In the genomic region with DNA sequence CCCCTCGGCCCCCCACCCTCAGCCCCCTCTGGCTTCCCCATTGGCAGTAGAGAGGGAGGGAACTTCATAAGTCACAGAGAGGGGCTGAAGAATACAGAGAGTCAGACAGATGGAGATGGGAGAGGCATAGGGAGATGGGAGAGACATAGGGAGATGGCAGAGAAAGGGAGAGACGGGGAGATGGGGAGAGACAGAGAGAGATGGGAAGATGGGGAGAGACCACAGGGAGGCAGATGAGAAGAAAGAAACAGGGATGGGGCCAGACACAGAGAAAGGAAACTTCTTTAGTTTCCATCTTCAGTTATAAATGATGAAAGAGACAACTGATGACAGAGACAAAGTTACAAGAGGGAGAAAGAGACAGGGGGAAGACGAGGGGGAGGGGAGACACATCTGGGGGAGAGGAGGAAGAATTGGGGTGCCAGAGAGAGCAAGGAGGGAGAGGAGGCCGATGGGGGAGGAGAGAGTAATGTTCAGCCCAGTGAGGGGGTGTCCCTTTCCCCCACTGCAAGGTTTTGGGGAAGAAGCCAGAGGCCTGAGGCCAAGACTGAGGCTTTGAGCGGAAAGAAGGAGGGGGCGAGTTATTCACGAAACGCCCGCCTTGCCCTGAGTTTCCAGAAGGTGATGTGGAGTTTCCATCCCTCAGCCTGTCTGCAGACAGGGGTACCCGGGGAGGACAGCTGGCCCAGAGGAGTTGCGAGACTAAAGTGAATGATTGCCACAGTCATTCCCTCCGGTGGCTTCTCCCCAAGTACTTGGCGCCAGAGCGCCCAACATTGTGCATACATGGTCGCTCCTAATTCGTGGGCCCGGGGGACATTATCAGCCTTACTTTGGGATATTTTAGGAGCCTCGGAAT, we compare ENCODE assay signal across 8 cellular contexts. TPM values are rescaled to one million over a fixed set of nuclear protein-coding genes. Genes with fewer than 3 reads are reported as not detected.
DNase-seq lines count a peak whose midpoint lies in the region; ATAC-seq, FAIRE-seq and TF ChIP-seq lines count a peak whose summit lies in the region.

No MANE protein-coding gene starts in this region.

- WGBS in esophagus muscularis mucosa = 41% methylated on average over 12 of the region's 18 CpGs

- no peak for TF ChIP-seq CTCF in esophagus muscularis mucosa (IDR thresholded peaks at IDR 0.05)

- peak; percentile 74 for TF ChIP-seq POLR2A in GM12891 (IDR thresholded peaks at IDR 0.05; ENCODE audit: low read depth, low read length)
- no peak for TF ChIP-seq POLR2A in esophagus muscularis mucosa (IDR thresholded peaks at IDR 0.05; ENCODE audit: low read depth)

- H3K27me3 ChIP-seq in esophagus muscularis mucosa = no peaks in the 10 kb centered on the region

- H3K4me3 ChIP-seq in esophagus muscularis mucosa = peak overlapping the region; percentile 66 to 94 (median 74)

- no peaks in the 10 kb centered on the region for H3K9me3 ChIP-seq in esophagus muscularis mucosa

- peaks cover 13 to 25% (median 21%) of the 10 kb centered on the region in 4 donors for H3K4me1 ChIP-seq in esophagus muscularis mucosa

- peak overlapping the region; percentile 9 to 85 (median 52) for H3K27ac ChIP-seq in esophagus muscularis mucosa (replicated peaks in 1 of 4)

- DNase-seq in GM12891 (ENCODE audit: insufficient read length, low spot score) = no peak
- DNase-seq in esophagus muscularis mucosa (ENCODE audit: extremely low spot score) = no peak
- peak; percentile 91 for DNase-seq in stimulated activated CD4-positive, alpha-beta T cell treated with anti-CD3 and anti-CD28 coated beads, Interleukin-1b, Interleukin-23, amount 100 ng/mL, for 48 hours
- no peak for DNase-seq in nucleus accumbens (lab: John Stamatoyannopoulos, UW)
- no peak for DNase-seq in SW480 (ENCODE audit: low spot score)

- intact Hi-C loops in esophagus muscularis mucosa (cut with DNase I) = loop anchor here (10.0 kb wide), 1 partner anchor 149 kb away; a partner anchor contains a TSS

- TF ChIP-seq EP300 in esophagus muscularis mucosa (IDR thresholded peaks at IDR 0.05) = no peak

- peaks cover 31 to 35% (median 32%) of the 10 kb centered on the region in 4 donors for H3K36me3 ChIP-seq in esophagus muscularis mucosa

- no peak for FAIRE-seq in GM12891 (lab: Jason Lieb, UNC)

- peak; percentile 23 for ATAC-seq in HG03135 (IDR thresholded peaks at IDR 0.05; ENCODE audit: unreplicated experiment)
- peak; percentile 53 to 54 for ATAC-seq in activated CD4-positive, CD25-positive, alpha-beta regulatory T cell treated with anti-CD3 and anti-CD28 coated beads, Interleukin-2, amount 50 U/mL, for 24 hours
- ATAC-seq in GM19023 (IDR thresholded peaks at IDR 0.05; ENCODE audit: unreplicated experiment) = no peak

TF ChIP-seq in GM12891, 5 proteins besides CTCF, POLR2A, EP300 and RAD21:
- TF ChIP-seq POLR2AphosphoS5 (IDR thresholded peaks at IDR 0.05; ENCODE audit: low read depth, low read length) (peak; percentile 76), TAF1 (IDR thresholded peaks at IDR 0.05; ENCODE audit: low read depth, low read length) (peak; percentile 67; the same call in 1 of the 2 replicates), POU2F2 (IDR thresholded peaks at IDR 0.05; ENCODE audit: low read depth, low read length) (peak; percentile 46; the same call in 1 of the 2 replicates), PAX5 (IDR thresholded peaks at IDR 0.05; ENCODE audit: insufficient read depth, low read length, severe bottlenecking) (no peak)

RNA-seq across cellular contexts. Expression of a gene that starts 0.7 kb away (rescaled TPM):
- 87.1 TPM for polyA plus RNA-seq in GM12891 (2012; ENCODE audit: low read depth, missing spikeins)
- 10 to 100 TPM; 22.7 to 39.3 (median 29.1) TPM for total RNA-seq in esophagus muscularis mucosa

RNA-seq across cellular contexts. Expression of a gene that starts 3.0 kb away (rescaled TPM):
- polyA plus RNA-seq in GM12891 (2012; ENCODE audit: low read depth, missing spikeins) = 18.1 TPM
- total RNA-seq in esophagus muscularis mucosa = not detected

RNA-seq across cellular contexts. Expression of a gene that starts 6.0 kb away (rescaled TPM):
- polyA plus RNA-seq in GM12891 (2012; ENCODE audit: low read depth, missing spikeins) = 35.3 TPM
- total RNA-seq in esophagus muscularis mucosa = 10 to 100 TPM in 1 of 4 donors, 1 to 10 TPM in 3; 4.9 to 11.3 (median 8.5) TPM

RNA-seq across cellular contexts. Expression of a gene that starts 14.2 kb away (rescaled TPM):
- 234 TPM for polyA plus RNA-seq in GM12891 (2012; ENCODE audit: low read depth, missing spikeins)
- 100 to 1,000 TPM; 220 to 344 (median 305) TPM for total RNA-seq in esophagus muscularis mucosa

RNA-seq across cellular contexts. Expression of a gene that starts 19.4 kb away (rescaled TPM):
- 60.6 TPM for polyA plus RNA-seq in GM12891 (2012; ENCODE audit: low read depth, missing spikeins)
- total RNA-seq in esophagus muscularis mucosa = 10 to 100 TPM; 17.4 to 34.9 (median 26.1) TPM
